28 cellular contexts compared by ENCODE assay signal in genomic region chr2:158556124-158556523, GRCh38.
"Had no signal": no experiment of that assay in that cellular context is flagged by ENCODE, and none has a peak within 500 bp of the region (broad histone marks: within the 10 kb centered on the region; RNA-seq: fewer than 3 reads in every experiment).

No MANE protein-coding gene starts in this region.

- ATAC-seq: natural killer cell; psoas muscle; right cardiac atrium; right lobe of liver; stimulated activated effector memory CD8-positive, alpha-beta T cell treated with anti-CD3 and anti-CD28 coated beads, Interleukin-12 subunit alpha, Interleukin-12 subunit beta, amount 100 ng/mL, for 72 hours; stimulated activated naive B cell treated with anti-CD40 and anti-IgM and Interleukin-4, amounts not matched to agents 10 μg/mL and 1 μg/mL and 100 μg/mL, for 72 hours had no signal

- H3K4me3 ChIP-seq: neural progenitor cell, ovary, psoas muscle, right lobe of liver, sigmoid colon, stomach, thoracic aorta, thyroid gland, tibial nerve, upper lobe of left lung, uterus had no signal

- H3K4me1 ChIP-seq: neural progenitor cell, parathyroid adenoma, psoas muscle, sigmoid colon, thyroid gland, tibial nerve, upper lobe of left lung, uterus had no signal

- H3K27ac ChIP-seq: neural progenitor cell, ovary, parathyroid adenoma, psoas muscle, right lobe of liver, sigmoid colon, stomach, thoracic aorta, thyroid gland, tibial nerve, upper lobe of left lung, uterus had no signal

- H3K4me3 Mint-ChIP-seq: natural killer cell; nephron; neural progenitor cell; stimulated activated effector memory CD8-positive, alpha-beta T cell treated with anti-CD3 and anti-CD28 coated beads, Interleukin-12 subunit alpha, Interleukin-12 subunit beta, amount 100 ng/mL, for 72 hours; stimulated activated naive B cell treated with anti-CD40 and anti-IgM and Interleukin-4, amounts not matched to agents 10 μg/mL and 1 μg/mL and 100 μg/mL, for 72 hours; stimulated activated naive CD8-positive, alpha-beta T cell treated with anti-CD3 and anti-CD28 coated beads, Interleukin-15, Interleukin-2, amounts not matched to agents 100 ng/mL and 50 ng/mL, for 24 hours had no signal

- H3K27me3 Mint-ChIP-seq: progenitor cell of endocrine pancreas; stimulated activated naive B cell treated with anti-CD40 and anti-IgM and Interleukin-4, amounts not matched to agents 10 μg/mL and 1 μg/mL and 100 μg/mL, for 72 hours; stimulated activated naive CD8-positive, alpha-beta T cell treated with anti-CD3 and anti-CD28 coated beads, Interleukin-15, Interleukin-2, amounts not matched to agents 100 ng/mL and 50 ng/mL, for 24 hours had no signal

- H3K4me1 Mint-ChIP-seq: natural killer cell; nephron; neural progenitor cell; stimulated activated effector memory CD8-positive, alpha-beta T cell treated with anti-CD3 and anti-CD28 coated beads, Interleukin-12 subunit alpha, Interleukin-12 subunit beta, amount 100 ng/mL, for 72 hours; stimulated activated naive B cell treated with anti-CD40 and anti-IgM and Interleukin-4, amounts not matched to agents 10 μg/mL and 1 μg/mL and 100 μg/mL, for 72 hours had no signal

- H3K9ac ChIP-seq: neural progenitor cell, parathyroid adenoma had no signal

- DNase-seq: natural killer cell; occipital lobe; ovary; posterior cingulate gyrus; psoas muscle; right cardiac atrium; right lobe of liver; sigmoid colon; small intestine; stimulated activated CD4-positive, alpha-beta T cell treated with anti-CD3 and anti-CD28 coated beads, Interleukin-15, amount 100 ng/mL, for 24 hours; stimulated activated CD4-positive, alpha-beta T cell treated with anti-CD3 and anti-CD28 coated beads, Interleukin-2, amount 100 ng/mL, for 24 hours; stimulated activated CD4-positive, alpha-beta T cell treated with anti-CD3 and anti-CD28 coated beads, Interleukin-2, amount 100 ng/mL, for 48 hours; stimulated activated CD4-positive, alpha-beta T cell treated with anti-CD3 and anti-CD28 coated beads, Interleukin-4, amount 100 ng/mL, for 24 hours; stimulated activated naive B cell treated with anti-CD40 and anti-IgM and Interleukin-4, amounts not matched to agents 10 μg/mL and 1 μg/mL and 100 μg/mL, for 72 hours; stimulated activated naive CD4-positive, alpha-beta T cell treated with Interleukin-2 at 50 U/mL for 16 hours; stomach; thyroid gland; trophoblast cell; upper lobe of left lung; uterus had no signal

- H3K36me3 ChIP-seq: neural progenitor cell, ovary, right lobe of liver, sigmoid colon, thoracic aorta, thyroid gland, upper lobe of left lung, uterus had no signal

- H3K27me3 ChIP-seq: neural progenitor cell, ovary, right lobe of liver, sigmoid colon, stomach, thyroid gland, tibial nerve, upper lobe of left lung, uterus had no signal

- H3K4me2 ChIP-seq: neural progenitor cell had no signal

- H3K27ac Mint-ChIP-seq: natural killer cell; nephron; neural progenitor cell; progenitor cell of endocrine pancreas; stimulated activated effector memory CD8-positive, alpha-beta T cell treated with anti-CD3 and anti-CD28 coated beads, Interleukin-12 subunit alpha, Interleukin-12 subunit beta, amount 100 ng/mL, for 72 hours; stimulated activated naive B cell treated with anti-CD40 and anti-IgM and Interleukin-4, amounts not matched to agents 10 μg/mL and 1 μg/mL and 100 μg/mL, for 72 hours; stimulated activated naive CD8-positive, alpha-beta T cell treated with anti-CD3 and anti-CD28 coated beads, Interleukin-15, Interleukin-2, amounts not matched to agents 100 ng/mL and 50 ng/mL, for 24 hours had no signal

- H3K36me3 Mint-ChIP-seq: natural killer cell; stimulated activated effector memory CD8-positive, alpha-beta T cell treated with anti-CD3 and anti-CD28 coated beads, Interleukin-12 subunit alpha, Interleukin-12 subunit beta, amount 100 ng/mL, for 72 hours; stimulated activated naive B cell treated with anti-CD40 and anti-IgM and Interleukin-4, amounts not matched to agents 10 μg/mL and 1 μg/mL and 100 μg/mL, for 72 hours had no signal

- H3K9me3 Mint-ChIP-seq: natural killer cell; nephron; neural progenitor cell; stimulated activated effector memory CD8-positive, alpha-beta T cell treated with anti-CD3 and anti-CD28 coated beads, Interleukin-12 subunit alpha, Interleukin-12 subunit beta, amount 100 ng/mL, for 72 hours; stimulated activated naive CD8-positive, alpha-beta T cell treated with anti-CD3 and anti-CD28 coated beads, Interleukin-15, Interleukin-2, amounts not matched to agents 100 ng/mL and 50 ng/mL, for 24 hours had no signal
